ENCODE assay signal across 1 cellular context in genomic region chr13:58298556-58299135, GRCh38.
A peak's percentile ranks its signal among the peaks of the same experiment; 100 is the strongest.
TF ChIP-seq lines count a peak whose summit lies in the region.

No MANE protein-coding gene starts in this region.

TF ChIP-seq in HepG2, 621 proteins besides CTCF, POLR2A, EP300 and RAD21 (continued from another document and continues in another):
- TF ChIP-seq, protein P1, sequence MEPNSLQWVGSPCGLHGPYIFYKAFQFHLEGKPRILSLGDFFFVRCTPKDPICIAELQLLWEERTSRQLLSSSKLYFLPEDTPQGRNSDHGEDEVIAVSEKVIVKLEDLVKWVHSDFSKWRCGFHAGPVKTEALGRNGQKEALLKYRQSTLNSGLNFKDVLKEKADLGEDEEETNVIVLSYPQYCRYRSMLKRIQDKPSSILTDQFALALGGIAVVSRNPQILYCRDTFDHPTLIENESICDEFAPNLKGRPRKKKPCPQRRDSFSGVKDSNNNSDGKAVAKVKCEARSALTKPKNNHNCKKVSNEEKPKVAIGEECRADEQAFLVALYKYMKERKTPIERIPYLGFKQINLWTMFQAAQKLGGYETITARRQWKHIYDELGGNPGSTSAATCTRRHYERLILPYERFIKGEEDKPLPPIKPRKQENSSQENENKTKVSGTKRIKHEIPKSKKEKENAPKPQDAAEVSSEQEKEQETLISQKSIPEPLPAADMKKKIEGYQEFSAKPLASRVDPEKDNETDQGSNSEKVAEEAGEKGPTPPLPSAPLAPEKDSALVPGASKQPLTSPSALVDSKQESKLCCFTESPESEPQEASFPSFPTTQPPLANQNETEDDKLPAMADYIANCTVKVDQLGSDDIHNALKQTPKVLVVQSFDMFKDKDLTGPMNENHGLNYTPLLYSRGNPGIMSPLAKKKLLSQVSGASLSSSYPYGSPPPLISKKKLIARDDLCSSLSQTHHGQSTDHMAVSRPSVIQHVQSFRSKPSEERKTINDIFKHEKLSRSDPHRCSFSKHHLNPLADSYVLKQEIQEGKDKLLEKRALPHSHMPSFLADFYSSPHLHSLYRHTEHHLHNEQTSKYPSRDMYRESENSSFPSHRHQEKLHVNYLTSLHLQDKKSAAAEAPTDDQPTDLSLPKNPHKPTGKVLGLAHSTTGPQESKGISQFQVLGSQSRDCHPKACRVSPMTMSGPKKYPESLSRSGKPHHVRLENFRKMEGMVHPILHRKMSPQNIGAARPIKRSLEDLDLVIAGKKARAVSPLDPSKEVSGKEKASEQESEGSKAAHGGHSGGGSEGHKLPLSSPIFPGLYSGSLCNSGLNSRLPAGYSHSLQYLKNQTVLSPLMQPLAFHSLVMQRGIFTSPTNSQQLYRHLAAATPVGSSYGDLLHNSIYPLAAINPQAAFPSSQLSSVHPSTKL (CRISPR knock-in tag; IDR thresholded peaks at IDR 0.05), result 0 out of 2 replicates have a peak, but pooled peaks have one; percentile 14
- TF ChIP-seq CCAR2 (optimal IDR thresholded peaks at IDR 0.05; ENCODE audit: low read depth, low read length) (no peak), NKX3-1 (CRISPR knock-in tag; IDR thresholded peaks at IDR 0.05) (no peak), FOXP1 (IDR thresholded peaks at IDR 0.05) (no peak), FOXP1 (CRISPR knock-in tag; IDR thresholded peaks at IDR 0.05) (peak; percentile 69), ZC3H13 (CRISPR knock-in tag; IDR thresholded peaks at IDR 0.05) (no peak), ZNF619 (CRISPR knock-in tag; IDR thresholded peaks at IDR 0.05) (no peak), ZNF703 (CRISPR knock-in tag; IDR thresholded peaks at IDR 0.05; ENCODE audit: borderline replicate concordance) (no peak), RELA (CRISPR knock-in tag; IDR thresholded peaks at IDR 0.05) (no peak), ELK4 (CRISPR knock-in tag; IDR thresholded peaks at IDR 0.05; ENCODE audit: borderline replicate concordance) (no peak), REPIN1 (CRISPR knock-in tag; IDR thresholded peaks at IDR 0.05; ENCODE audit: borderline replicate concordance, low read depth) (no peak), ZNF12 (CRISPR knock-in tag; IDR thresholded peaks at IDR 0.05) (no peak), ZNF234 (CRISPR knock-in tag; conservative IDR thresholded peaks at IDR 0.05) (no peak), TRIM22 (IDR thresholded peaks at IDR 0.05) (no peak), RBAK (CRISPR knock-in tag; IDR thresholded peaks at IDR 0.05) (no peak), WIZ (CRISPR knock-in tag; IDR thresholded peaks at IDR 0.05) (no peak), ZNF782 (CRISPR knock-in tag; IDR thresholded peaks at IDR 0.05; ENCODE audit: borderline replicate concordance) (no peak), NFKB2 (CRISPR knock-in tag; IDR thresholded peaks at IDR 0.05; ENCODE audit: borderline replicate concordance) (no peak), BHLHE40 (IDR thresholded peaks at IDR 0.05; ENCODE audit: low read length) (no peak), CENPT (CRISPR knock-in tag; IDR thresholded peaks at IDR 0.05; ENCODE audit: low read depth) (no peak), FOXA1 (IDR thresholded peaks at IDR 0.05) (no peak), FOXA1 (CRISPR knock-in tag; IDR thresholded peaks at IDR 0.05) (no peak), ZNF160 (CRISPR knock-in tag; IDR thresholded peaks at IDR 0.05) (no peak), ZSCAN31 (CRISPR knock-in tag; IDR thresholded peaks at IDR 0.05; ENCODE audit: low read depth) (no peak), HCFC1 (IDR thresholded peaks at IDR 0.05; ENCODE audit: low read depth, low read length) (no peak), ZFP36 (IDR thresholded peaks at IDR 0.05; ENCODE audit: borderline replicate concordance, low read depth, low read length, partially characterized antibody) (no peak), NPAS2 (CRISPR knock-in tag; IDR thresholded peaks at IDR 0.05; ENCODE audit: borderline replicate concordance) (no peak), IRF9 (CRISPR knock-in tag; IDR thresholded peaks at IDR 0.05; ENCODE audit: borderline replicate concordance) (no peak), ZFP37 (CRISPR knock-in tag; IDR thresholded peaks at IDR 0.05; ENCODE audit: borderline replicate concordance) (no peak), ZNF430 (CRISPR knock-in tag; IDR thresholded peaks at IDR 0.05) (no peak), AGO1 (IDR thresholded peaks at IDR 0.05; ENCODE audit: low read depth, low read length, poor library complexity, severe bottlenecking) (no peak), ZFP36L1 (CRISPR knock-in tag; IDR thresholded peaks at IDR 0.05) (no peak), SOX13 (IDR thresholded peaks at IDR 0.05) (no peak), SOX13 (CRISPR knock-in tag; conservative IDR thresholded peaks at IDR 0.05 in 1 of 2, IDR thresholded peaks at IDR 0.05 in 1 of 2) (peak in 1 of 2 experiments; percentile 32; a peak in 2 of 4 replicates), ZBTB42 (CRISPR knock-in tag; IDR thresholded peaks at IDR 0.05) (no peak)
- TF ChIP-seq, protein P2, sequence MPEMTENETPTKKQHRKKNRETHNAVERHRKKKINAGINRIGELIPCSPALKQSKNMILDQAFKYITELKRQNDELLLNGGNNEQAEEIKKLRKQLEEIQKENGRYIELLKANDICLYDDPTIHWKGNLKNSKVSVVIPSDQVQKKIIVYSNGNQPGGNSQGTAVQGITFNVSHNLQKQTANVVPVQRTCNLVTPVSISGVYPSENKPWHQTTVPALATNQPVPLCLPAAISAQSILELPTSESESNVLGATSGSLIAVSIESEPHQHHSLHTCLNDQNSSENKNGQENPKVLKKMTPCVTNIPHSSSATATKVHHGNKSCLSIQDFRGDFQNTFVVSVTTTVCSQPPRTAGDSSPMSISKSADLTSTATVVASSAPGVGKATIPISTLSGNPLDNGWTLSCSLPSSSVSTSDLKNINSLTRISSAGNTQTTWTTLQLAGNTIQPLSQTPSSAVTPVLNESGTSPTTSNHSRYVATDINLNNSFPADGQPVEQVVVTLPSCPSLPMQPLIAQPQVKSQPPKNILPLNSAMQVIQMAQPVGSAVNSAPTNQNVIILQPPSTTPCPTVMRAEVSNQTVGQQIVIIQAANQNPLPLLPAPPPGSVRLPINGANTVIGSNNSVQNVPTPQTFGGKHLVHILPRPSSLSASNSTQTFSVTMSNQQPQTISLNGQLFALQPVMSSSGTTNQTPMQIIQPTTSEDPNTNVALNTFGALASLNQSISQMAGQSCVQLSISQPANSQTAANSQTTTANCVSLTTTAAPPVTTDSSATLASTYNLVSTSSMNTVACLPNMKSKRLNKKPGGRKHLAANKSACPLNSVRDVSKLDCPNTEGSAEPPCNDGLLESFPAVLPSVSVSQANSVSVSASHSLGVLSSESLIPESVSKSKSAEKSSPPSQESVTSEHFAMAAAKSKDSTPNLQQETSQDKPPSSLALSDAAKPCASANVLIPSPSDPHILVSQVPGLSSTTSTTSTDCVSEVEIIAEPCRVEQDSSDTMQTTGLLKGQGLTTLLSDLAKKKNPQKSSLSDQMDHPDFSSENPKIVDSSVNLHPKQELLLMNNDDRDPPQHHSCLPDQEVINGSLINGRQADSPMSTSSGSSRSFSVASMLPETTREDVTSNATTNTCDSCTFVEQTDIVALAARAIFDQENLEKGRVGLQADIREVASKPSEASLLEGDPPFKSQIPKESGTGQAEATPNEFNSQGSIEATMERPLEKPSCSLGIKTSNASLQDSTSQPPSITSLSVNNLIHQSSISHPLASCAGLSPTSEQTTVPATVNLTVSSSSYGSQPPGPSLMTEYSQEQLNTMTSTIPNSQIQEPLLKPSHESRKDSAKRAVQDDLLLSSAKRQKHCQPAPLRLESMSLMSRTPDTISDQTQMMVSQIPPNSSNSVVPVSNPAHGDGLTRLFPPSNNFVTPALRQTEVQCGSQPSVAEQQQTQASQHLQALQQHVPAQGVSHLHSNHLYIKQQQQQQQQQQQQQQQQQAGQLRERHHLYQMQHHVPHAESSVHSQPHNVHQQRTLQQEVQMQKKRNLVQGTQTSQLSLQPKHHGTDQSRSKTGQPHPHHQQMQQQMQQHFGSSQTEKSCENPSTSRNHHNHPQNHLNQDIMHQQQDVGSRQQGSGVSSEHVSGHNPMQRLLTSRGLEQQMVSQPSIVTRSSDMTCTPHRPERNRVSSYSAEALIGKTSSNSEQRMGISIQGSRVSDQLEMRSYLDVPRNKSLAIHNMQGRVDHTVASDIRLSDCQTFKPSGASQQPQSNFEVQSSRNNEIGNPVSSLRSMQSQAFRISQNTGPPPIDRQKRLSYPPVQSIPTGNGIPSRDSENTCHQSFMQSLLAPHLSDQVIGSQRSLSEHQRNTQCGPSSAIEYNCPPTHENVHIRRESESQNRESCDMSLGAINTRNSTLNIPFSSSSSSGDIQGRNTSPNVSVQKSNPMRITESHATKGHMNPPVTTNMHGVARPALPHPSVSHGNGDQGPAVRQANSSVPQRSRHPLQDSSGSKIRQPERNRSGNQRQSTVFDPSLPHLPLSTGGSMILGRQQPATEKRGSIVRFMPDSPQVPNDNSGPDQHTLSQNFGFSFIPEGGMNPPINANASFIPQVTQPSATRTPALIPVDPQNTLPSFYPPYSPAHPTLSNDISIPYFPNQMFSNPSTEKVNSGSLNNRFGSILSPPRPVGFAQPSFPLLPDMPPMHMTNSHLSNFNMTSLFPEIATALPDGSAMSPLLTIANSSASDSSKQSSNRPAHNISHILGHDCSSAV (CRISPR knock-in tag; IDR thresholded peaks at IDR 0.05; ENCODE audit: borderline replicate concordance), result no peak
- TF ChIP-seq, protein P3, sequence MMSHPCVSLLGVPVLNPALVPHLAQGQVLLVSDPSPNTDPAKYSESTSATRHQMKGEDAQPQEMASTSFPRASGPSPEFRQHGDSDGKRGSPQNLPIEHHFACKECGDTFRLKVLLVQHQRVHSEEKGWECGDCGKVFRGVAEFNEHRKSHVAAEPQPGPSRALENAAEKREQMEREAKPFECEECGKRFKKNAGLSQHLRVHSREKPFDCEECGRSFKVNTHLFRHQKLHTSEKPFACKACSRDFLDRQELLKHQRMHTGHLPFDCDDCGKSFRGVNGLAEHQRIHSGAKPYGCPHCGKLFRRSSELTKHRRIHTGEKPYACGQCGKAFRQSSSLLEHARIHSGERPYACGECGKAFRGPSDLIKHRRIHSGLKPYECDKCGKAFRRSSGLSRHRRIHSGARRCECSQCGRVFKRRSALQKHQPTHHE (CRISPR knock-in tag; IDR thresholded peaks at IDR 0.05; ENCODE audit: borderline replicate concordance), result no peak
- TF ChIP-seq, protein P4, sequence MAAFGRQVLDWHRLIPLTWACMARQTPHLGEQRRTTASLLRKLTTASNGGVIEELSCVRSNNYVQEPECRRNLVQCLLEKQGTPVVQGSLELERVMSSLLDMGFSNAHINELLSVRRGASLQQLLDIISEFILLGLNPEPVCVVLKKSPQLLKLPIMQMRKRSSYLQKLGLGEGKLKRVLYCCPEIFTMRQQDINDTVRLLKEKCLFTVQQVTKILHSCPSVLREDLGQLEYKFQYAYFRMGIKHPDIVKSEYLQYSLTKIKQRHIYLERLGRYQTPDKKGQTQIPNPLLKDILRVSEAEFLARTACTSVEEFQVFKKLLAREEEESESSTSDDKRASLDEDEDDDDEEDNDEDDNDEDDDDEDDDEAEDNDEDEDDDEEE (CRISPR knock-in tag; IDR thresholded peaks at IDR 0.05), result no peak
- TF ChIP-seq, protein P5, sequence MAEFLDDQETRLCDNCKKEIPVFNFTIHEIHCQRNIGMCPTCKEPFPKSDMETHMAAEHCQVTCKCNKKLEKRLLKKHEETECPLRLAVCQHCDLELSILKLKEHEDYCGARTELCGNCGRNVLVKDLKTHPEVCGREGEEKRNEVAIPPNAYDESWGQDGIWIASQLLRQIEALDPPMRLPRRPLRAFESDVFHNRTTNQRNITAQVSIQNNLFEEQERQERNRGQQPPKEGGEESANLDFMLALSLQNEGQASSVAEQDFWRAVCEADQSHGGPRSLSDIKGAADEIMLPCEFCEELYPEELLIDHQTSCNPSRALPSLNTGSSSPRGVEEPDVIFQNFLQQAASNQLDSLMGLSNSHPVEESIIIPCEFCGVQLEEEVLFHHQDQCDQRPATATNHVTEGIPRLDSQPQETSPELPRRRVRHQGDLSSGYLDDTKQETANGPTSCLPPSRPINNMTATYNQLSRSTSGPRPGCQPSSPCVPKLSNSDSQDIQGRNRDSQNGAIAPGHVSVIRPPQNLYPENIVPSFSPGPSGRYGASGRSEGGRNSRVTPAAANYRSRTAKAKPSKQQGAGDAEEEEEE (CRISPR knock-in tag; IDR thresholded peaks at IDR 0.05; ENCODE audit: borderline replicate concordance), result no peak
- TF ChIP-seq, protein P6, sequence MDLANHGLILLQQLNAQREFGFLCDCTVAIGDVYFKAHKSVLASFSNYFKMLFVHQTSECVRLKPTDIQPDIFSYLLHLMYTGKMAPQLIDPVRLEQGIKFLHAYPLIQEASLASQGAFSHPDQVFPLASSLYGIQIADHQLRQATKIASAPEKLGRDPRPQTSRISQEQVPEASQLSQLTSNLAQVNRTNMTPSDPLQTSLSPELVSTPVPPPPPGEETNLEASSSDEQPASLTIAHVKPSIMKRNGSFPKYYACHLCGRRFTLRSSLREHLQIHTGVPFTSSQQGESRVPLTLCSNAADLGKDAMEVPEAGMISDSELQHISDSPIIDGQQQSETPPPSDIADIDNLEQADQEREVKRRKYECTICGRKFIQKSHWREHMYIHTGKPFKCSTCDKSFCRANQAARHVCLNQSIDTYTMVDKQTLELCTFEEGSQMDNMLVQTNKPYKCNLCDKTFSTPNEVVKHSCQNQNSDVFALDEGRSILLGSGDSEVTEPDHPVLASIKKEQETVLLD (CRISPR knock-in tag; IDR thresholded peaks at IDR 0.05; ENCODE audit: low read depth), result no peak
- TF ChIP-seq, protein P7, sequence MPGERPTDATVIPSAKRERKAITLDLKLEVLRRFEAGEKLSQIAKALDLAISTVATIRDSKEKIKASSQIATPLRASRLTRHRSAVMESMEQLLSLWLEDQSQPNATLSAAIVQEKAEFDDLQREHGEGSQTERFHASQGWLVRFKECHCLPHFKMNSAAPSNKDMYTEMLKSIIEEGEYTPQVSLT (CRISPR knock-in tag; IDR thresholded peaks at IDR 0.05; ENCODE audit: borderline replicate concordance, low read depth), result no peak
